15 cellular contexts compared by ENCODE assay signal in genomic region chr1:65469126-65469888, GRCh38. TPM values are rescaled to one million over a fixed set of nuclear protein-coding genes. Genes with fewer than 3 reads are reported as not detected.
A peak's percentile ranks its signal among the peaks of the same experiment; 100 is the strongest.
DNase-seq lines count a peak whose midpoint lies in the region; ATAC-seq lines count a peak whose summit lies in the region.
"Had no signal": no experiment of that assay in that cellular context is flagged by ENCODE, and none has a peak within 500 bp of the region (broad histone marks: within the 10 kb centered on the region; RNA-seq: fewer than 3 reads in every experiment).

No MANE protein-coding gene starts in this region.

- H3K36me3 Mint-ChIP-seq in activated CD4-positive, alpha-beta T cell treated with anti-CD3 and anti-CD28 coated beads for 36 hours (ENCODE audit: low read depth): peaks cover 4% of the 10 kb centered on the region

- no peak overlapping the region for H3K4me3 Mint-ChIP-seq in activated CD4-positive, alpha-beta T cell treated with anti-CD3 and anti-CD28 coated beads for 36 hours
- H3K4me3 Mint-ChIP-seq: activated CD4-positive, alpha-beta T cell treated with anti-CD3 and anti-CD28 coated beads, Interleukin-2, amount 10 ng/mL, durations not matched to agents 7 days and 5 days; activated naive CD4-positive, alpha-beta T cell treated with anti-CD3 and anti-CD28 coated beads for 36 hours had no signal

- 50% methylated on average over 4 of the region's 4 CpGs for WGBS in right cardiac atrium
- WGBS in aorta, 2 donors: 55 to 68% methylated on average over 4 of the region's 4 CpGs

- ATAC-seq in right cardiac atrium (peak; percentile 36 to 39), Right ventricle myocardium superior (ENCODE audit: poor library complexity) (no peak), aorta (ENCODE audit: low FRiP score) (peak; percentile 39), GM21526 (IDR thresholded peaks at IDR 0.05; ENCODE audit: low FRiP score, unreplicated experiment) (no peak)
- ATAC-seq in activated CD4-positive, alpha-beta T cell treated with anti-CD3 and anti-CD28 coated beads for 36 hours: no peak

- H3K4me1 ChIP-seq in right cardiac atrium (ENCODE audit: control insufficient read depth, insufficient read depth, low read length) (peaks cover 5% of the 10 kb centered on the region), aorta (ENCODE audit: control insufficient read depth in 1 of 2, insufficient read depth in 2 of 2, low read length in 2 of 2) (peaks cover 0 to 3% of the 10 kb centered on the region in 2 donors)

- H3K27ac Mint-ChIP-seq in activated CD4-positive, alpha-beta T cell treated with anti-CD3 and anti-CD28 coated beads for 36 hours: no peak overlapping the region
- H3K27ac Mint-ChIP-seq: activated CD4-positive, alpha-beta T cell treated with anti-CD3 and anti-CD28 coated beads, Interleukin-2, amount 10 ng/mL, durations not matched to agents 7 days and 5 days; activated naive CD4-positive, alpha-beta T cell treated with anti-CD3 and anti-CD28 coated beads for 36 hours had no signal

- no peaks in the 10 kb centered on the region for H3K9me3 ChIP-seq in right cardiac atrium (ENCODE audit: control insufficient read depth, low read length)
- no peaks in the 10 kb centered on the region for H3K9me3 ChIP-seq in aorta (ENCODE audit: control insufficient read depth, low read length)
- H3K9me3 ChIP-seq: neutrophil had no signal

- peaks cover 4% of the 10 kb centered on the region for H3K9me3 Mint-ChIP-seq in activated CD4-positive, alpha-beta T cell treated with anti-CD3 and anti-CD28 coated beads for 36 hours (ENCODE audit: low read depth)
- H3K9me3 Mint-ChIP-seq: activated naive CD4-positive, alpha-beta T cell treated with anti-CD3 and anti-CD28 coated beads for 36 hours had no signal

- POLR2A ChIA-PET in activated CD4-positive, alpha-beta T cell treated with anti-CD3 and anti-CD28 coated beads for 36 hours (lab: Charles Lee): interaction anchor here (0.5 kb wide), 1 partner anchor 23 kb away, joined by 3 read pairs; no protein-coding TSS in a partner anchor

- no peak overlapping the region for H3K4me3 ChIP-seq in right cardiac atrium (ENCODE audit: low read length)
- no peak overlapping the region for H3K4me3 ChIP-seq in aorta (ENCODE audit: low read length in 2 of 2)

- H3K27me3 ChIP-seq in right cardiac atrium (ENCODE audit: control insufficient read depth, insufficient read depth) (no peaks in the 10 kb centered on the region), aorta (ENCODE audit: control insufficient read depth in 1 of 2, insufficient read depth in 2 of 2, low read length in 1 of 2) (no peaks in the 10 kb centered on the region)
- H3K27me3 ChIP-seq: neutrophil had no signal

- no peaks in the 10 kb centered on the region for H3K4me1 Mint-ChIP-seq in activated CD4-positive, alpha-beta T cell treated with anti-CD3 and anti-CD28 coated beads for 36 hours
- H3K4me1 Mint-ChIP-seq: activated CD4-positive, alpha-beta T cell treated with anti-CD3 and anti-CD28 coated beads, Interleukin-2, amount 10 ng/mL, durations not matched to agents 7 days and 5 days had no signal

- CTCF ChIA-PET in activated CD4-positive, alpha-beta T cell treated with anti-CD3 and anti-CD28 coated beads for 36 hours (lab: Charles Lee): interaction anchor here (0.6 to 2.0 kb wide), 4 partner anchors 11 to 60 kb away, joined by 3 to 4 read pairs (median 4); no protein-coding TSS in a partner anchor

- H3K27me3 Mint-ChIP-seq in activated CD4-positive, alpha-beta T cell treated with anti-CD3 and anti-CD28 coated beads for 36 hours: no peaks in the 10 kb centered on the region

- no peaks in the 10 kb centered on the region for H3K36me3 ChIP-seq in aorta (ENCODE audit: control insufficient read depth in 1 of 2, insufficient read depth in 2 of 2, low read length in 1 of 2)
- H3K36me3 ChIP-seq: neutrophil had no signal

- H3K27ac ChIP-seq in right cardiac atrium (ENCODE audit: low read length) (peak overlapping the region; percentile 70), caudate nucleus (ENCODE audit: low read depth, low read length) (peak overlapping the region; percentile 62), aorta (ENCODE audit: low read depth in 1 of 2, low read length in 2 of 2) (no peak overlapping the region)
- H3K27ac ChIP-seq: neutrophil had no signal

- DNase-seq in right cardiac atrium (no peak), Right ventricle myocardium superior (no peak), caudate nucleus (lab: John Stamatoyannopoulos, UW) (no peak), lung microvascular endothelial cell (ENCODE audit: low read depth in 2 of 2) (peak; percentile 31 to 36), aorta (no peak), NCI-H187 (lab: John Stamatoyannopoulos, UW) (no peak)
- DNase-seq in activated CD4-positive, alpha-beta T cell treated with anti-CD3 and anti-CD28 coated beads for 36 hours: no peak
- DNase-seq: activated CD4-positive, alpha-beta T cell treated with anti-CD3 and anti-CD28 coated beads, Interleukin-2, amount 10 ng/mL, durations not matched to agents 7 days and 5 days; activated CD8-positive, alpha-beta memory T cell treated with anti-CD3 and anti-CD28 coated beads, Interleukin-2, amount 50 U/mL, for 48 hours; activated naive CD4-positive, alpha-beta T cell treated with anti-CD3 and anti-CD28 coated beads for 36 hours; NCI-H2081 treated with DMSO at 0.1 percent for 48 hours; NCI-H526 treated with DMSO at 0.1 percent for 48 hours; stimulated activated CD4-positive, alpha-beta T cell treated with anti-CD3 and anti-CD28 coated beads, Interleukin-2, amount 100 ng/mL, for 48 hours had no signal

- intact Hi-C loops in right cardiac atrium (cut with DNase I): no loop called here
- intact Hi-C loops in Right ventricle myocardium superior (cut with DNase I): no loop called here
- intact Hi-C loops in aorta (cut with DNase I): no loop called here
- intact Hi-C loops in activated CD4-positive, alpha-beta T cell treated with anti-CD3 and anti-CD28 coated beads for 36 hours (cut with DNase I, micrococcal nuclease): no loop called here

RNA-seq across cellular contexts. Expression of gene LEPR, which starts 48.8 kb away (rescaled TPM):
- total RNA-seq in right cardiac atrium (10 to 100 TPM; 10.2 to 27.3 (median 16.2) TPM), Right ventricle myocardium superior (4.3 TPM), lung microvascular endothelial cell (24.8 and 34.3 TPM in 2 replicates), aorta (10 to 100 TPM; 21.2 to 71.6 TPM)
- polyA plus RNA-seq in right cardiac atrium (3.9 TPM), aorta (1 to 10 TPM; 4.0 to 5.3 TPM)
- 1 to 10 TPM; 2.7 to 3.7 TPM for total RNA-seq in activated CD4-positive, alpha-beta T cell treated with anti-CD3 and anti-CD28 coated beads for 36 hours

RNA-seq across cellular contexts. Expression of gene LEPROT, which starts 48.8 kb away (rescaled TPM):
- total RNA-seq in right cardiac atrium (10 to 100 TPM; 52.8 to 59.1 (median 57.1) TPM), Right ventricle myocardium superior (54.1 TPM), lung microvascular endothelial cell (44.7 and 57.3 TPM in 2 replicates), aorta (100 to 1,000 TPM; 101 to 136 TPM)
- polyA plus RNA-seq in right cardiac atrium (33.0 TPM), aorta (10 to 100 TPM; 48.5 to 81.9 TPM)
- 10 to 100 TPM; 11.2 to 19.1 TPM for total RNA-seq in activated CD4-positive, alpha-beta T cell treated with anti-CD3 and anti-CD28 coated beads for 36 hours

Comparison
In these comparisons a context has a peak if more than half of its experiments do, and no peak if none do; other contexts are left out.
1. ATAC-seq: peak in right cardiac atrium (2 of 2) and aorta (single experiment); none in Right ventricle myocardium superior (single experiment), GM21526 (single experiment) and activated CD4-positive, alpha-beta T cell treated with anti-CD3 and anti-CD28 coated beads for 36 hours (single experiment).
2. DNase-seq: peak in lung microvascular endothelial cell (2 of 2); none in right cardiac atrium (0 of 3), Right ventricle myocardium superior (single experiment), caudate nucleus (0 of 61), aorta (0 of 2), NCI-H187 (0 of 2) and activated CD4-positive, alpha-beta T cell treated with anti-CD3 and anti-CD28 coated beads for 36 hours (single experiment).
3. H3K27ac ChIP-seq: peak in right cardiac atrium (single experiment) and caudate nucleus (single experiment); none in aorta (0 of 2).